In genomic region chr2:173866858-173867620, GRCh38 we compare ENCODE assay signal across 15 cellular contexts.
DNase-seq lines count a peak whose midpoint lies in the region; ATAC-seq and TF ChIP-seq lines count a peak whose summit lies in the region.
"Had no signal": no experiment of that assay in that cellular context is flagged by ENCODE, and none has a peak within 500 bp of the region (broad histone marks: within the 10 kb centered on the region; RNA-seq: fewer than 3 reads in every experiment).

No MANE protein-coding gene starts in this region.

- H3F3A ChIP-seq in GM23248 (ENCODE audit: insufficient read depth) (no peaks in the 10 kb centered on the region), neural progenitor cell (ENCODE audit: low read depth) (no peaks in the 10 kb centered on the region)

- H3K4me1 ChIP-seq in BLaER1 (peaks cover 32% of the 10 kb centered on the region), GM23248 (ENCODE audit: insufficient read depth) (peaks cover 7% of the 10 kb centered on the region; the same call in 1 of the 2 replicates), neural progenitor cell (peaks cover 13% of the 10 kb centered on the region)

- H3K36me3 ChIP-seq in BLaER1 (no peaks in the 10 kb centered on the region), GM23248 (ENCODE audit: low read depth) (no peaks in the 10 kb centered on the region), neural progenitor cell (no peaks in the 10 kb centered on the region)

- no peaks in the 10 kb centered on the region for H3K9me2 ChIP-seq in GM23248 (ENCODE audit: insufficient read depth)

- H4K20me1 ChIP-seq in BLaER1, result no peaks in the 10 kb centered on the region
- no peaks in the 10 kb centered on the region for H4K20me1 ChIP-seq in GM23248 (ENCODE audit: insufficient read depth)
- no peaks in the 10 kb centered on the region for H4K20me1 ChIP-seq in neural progenitor cell (ENCODE audit: low read depth)

- no peaks in the 10 kb centered on the region for H3K27me3 Mint-ChIP-seq in neural progenitor cell (ENCODE audit: insufficient read depth, low read depth)
- peaks cover 12% of the 10 kb centered on the region for H3K27me3 Mint-ChIP-seq in activated T-helper 2 cell treated with anti-CD3 and anti-CD28 coated beads, Interferon-gamma antibody, Interleukin-2, Interleukin-4, amounts not matched to agents 10 μg/mL and 5 μg/mL and 100 μg/mL, durations not matched to agents 14 hours and 24 hours and 36 hours (ENCODE audit: low read depth)

- H3K79me2 ChIP-seq in GM23248 (ENCODE audit: insufficient read depth) (no peaks in the 10 kb centered on the region), neural progenitor cell (ENCODE audit: low read depth) (no peaks in the 10 kb centered on the region)

- DNase-seq in GM23248 (peak; percentile 29), neural progenitor cell (ENCODE audit: low spot score) (peak; percentile 13)
- no peak for DNase-seq in stimulated activated naive CD8-positive, alpha-beta T cell treated with anti-CD3 and anti-CD28 coated beads, Interleukin-15, Interleukin-2, amounts not matched to agents 100 U/mL and 50 U/mL, for 24 hours
- no peak for DNase-seq in activated T-helper 2 cell treated with anti-CD3 and anti-CD28 coated beads, Interferon-gamma antibody, Interleukin-2, Interleukin-4, amounts not matched to agents 10 μg/mL and 5 μg/mL and 100 μg/mL, durations not matched to agents 14 hours and 24 hours and 36 hours (ENCODE audit: low spot score)
- DNase-seq: activated CD4-positive, CD25-positive, alpha-beta regulatory T cell; AML-193; effector memory CD4-positive, alpha-beta T cell; KG1; kidney glomerular epithelial cell; NCI-H1092; stimulated activated CD4-positive, alpha-beta T cell treated with anti-CD3 and anti-CD28 coated beads, Interleukin-2, amount 100 ng/mL, for 24 hours had no signal

- peaks cover 10% of the 10 kb centered on the region for H3K4me1 Mint-ChIP-seq in neural progenitor cell
- H3K4me1 Mint-ChIP-seq in activated T-helper 2 cell treated with anti-CD3 and anti-CD28 coated beads, Interferon-gamma antibody, Interleukin-2, Interleukin-4, amounts not matched to agents 10 μg/mL and 5 μg/mL and 100 μg/mL, durations not matched to agents 14 hours and 24 hours and 36 hours (ENCODE audit: low read depth), result no peaks in the 10 kb centered on the region

- no peak overlapping the region for H3K4me3 ChIP-seq in BLaER1
- H3K4me3 ChIP-seq in GM23248, result no peak overlapping the region
- no peak overlapping the region for H3K4me3 ChIP-seq in neural progenitor cell

- H3K27ac Mint-ChIP-seq in neural progenitor cell, result no peak overlapping the region
- no peak overlapping the region for H3K27ac Mint-ChIP-seq in activated T-helper 2 cell treated with anti-CD3 and anti-CD28 coated beads, Interferon-gamma antibody, Interleukin-2, Interleukin-4, amounts not matched to agents 10 μg/mL and 5 μg/mL and 100 μg/mL, durations not matched to agents 14 hours and 24 hours and 36 hours

- no peaks in the 10 kb centered on the region for H3K9me3 Mint-ChIP-seq in neural progenitor cell
- H3K9me3 Mint-ChIP-seq in activated T-helper 2 cell treated with anti-CD3 and anti-CD28 coated beads, Interferon-gamma antibody, Interleukin-2, Interleukin-4, amounts not matched to agents 10 μg/mL and 5 μg/mL and 100 μg/mL, durations not matched to agents 14 hours and 24 hours and 36 hours, result no peaks in the 10 kb centered on the region

- peak overlapping the region; percentile 31; the same call in 1 of the 2 replicates for H3K27ac ChIP-seq in BLaER1
- H3K27ac ChIP-seq in GM23248, result no peak overlapping the region
- H3K27ac ChIP-seq in neural progenitor cell, result no peak overlapping the region

- no peak for TF ChIP-seq CTCF in neural progenitor cell (IDR thresholded peaks at IDR 0.05)

- no peak overlapping the region for H3K4me3 Mint-ChIP-seq in neural progenitor cell
- no peak overlapping the region for H3K4me3 Mint-ChIP-seq in activated T-helper 2 cell treated with anti-CD3 and anti-CD28 coated beads, Interferon-gamma antibody, Interleukin-2, Interleukin-4, amounts not matched to agents 10 μg/mL and 5 μg/mL and 100 μg/mL, durations not matched to agents 14 hours and 24 hours and 36 hours (ENCODE audit: low read depth)

- H3K27me3 ChIP-seq in BLaER1 (no peaks in the 10 kb centered on the region), GM23248 (replicated peaks; ENCODE audit: insufficient read depth) (peaks cover 26% of the 10 kb centered on the region), neural progenitor cell (no peaks in the 10 kb centered on the region)

- no peaks in the 10 kb centered on the region for H3K36me3 Mint-ChIP-seq in neural progenitor cell
- H3K36me3 Mint-ChIP-seq in activated T-helper 2 cell treated with anti-CD3 and anti-CD28 coated beads, Interferon-gamma antibody, Interleukin-2, Interleukin-4, amounts not matched to agents 10 μg/mL and 5 μg/mL and 100 μg/mL, durations not matched to agents 14 hours and 24 hours and 36 hours (ENCODE audit: low read depth), result no peaks in the 10 kb centered on the region

- ATAC-seq in SK-N-SH treated with all-trans-retinoic acid at 6 μM for 48 hours (no peak; the same call in 2 of the 3 replicates), HG03432 (IDR thresholded peaks at IDR 0.05; ENCODE audit: unreplicated experiment) (no peak)
- ATAC-seq in stimulated activated naive CD8-positive, alpha-beta T cell treated with anti-CD3 and anti-CD28 coated beads, Interleukin-15, Interleukin-2, amounts not matched to agents 100 U/mL and 50 U/mL, for 24 hours, result no peak
- ATAC-seq: HCT116 had no signal

- 11 to 12% methylated on average over 11 of the region's 11 CpGs for WGBS in GM23248 (ENCODE audit: low coverage in 1 of 2, low lambda C conversion rate in 2 of 2, missing lambda C conversion rate in 2 of 2), 2 experiments

- in situ Hi-C loops in GM23248 (cut with MboI), result no loop called here

- peak overlapping the region; percentile 59 for H3K4me2 ChIP-seq in BLaER1
- no peak overlapping the region for H3K4me2 ChIP-seq in GM23248 (ENCODE audit: unreplicated experiment)
- H3K4me2 ChIP-seq in neural progenitor cell, result peak overlapping the region; percentile 23

- H3K9ac ChIP-seq in BLaER1, result no peak overlapping the region
- H3K9ac ChIP-seq in GM23248, result no peak overlapping the region
- H3K9ac ChIP-seq in neural progenitor cell, result no peak overlapping the region

- intact Hi-C loops in activated T-helper 2 cell treated with anti-CD3 and anti-CD28 coated beads, Interferon-gamma antibody, Interleukin-2, Interleukin-4, amounts not matched to agents 10 μg/mL and 5 μg/mL and 100 μg/mL, durations not matched to agents 14 hours and 24 hours and 36 hours (cut with micrococcal nuclease), result no loop called here

- H3K9me3 ChIP-seq in BLaER1 (no peaks in the 10 kb centered on the region), GM23248 (ENCODE audit: low read depth) (no peaks in the 10 kb centered on the region), neural progenitor cell (ENCODE audit: low read depth) (no peaks in the 10 kb centered on the region)

- H2AFZ ChIP-seq in GM23248 (no peak overlapping the region; the same call in 1 of the 2 replicates), neural progenitor cell (replicated peaks) (peak overlapping the region; percentile 79)

TF ChIP-seq in SK-N-SH treated with all-trans-retinoic acid at 6 μM for 48 hours, 23 proteins besides CTCF, POLR2A, EP300 and RAD21:
- TF ChIP-seq GLIS3 (CRISPR knock-in tag; IDR thresholded peaks at IDR 0.05), result no peak
- peak; percentile 15; the same call in 1 of the 2 replicates for TF ChIP-seq TCF4 (CRISPR knock-in tag; IDR thresholded peaks at IDR 0.05; ENCODE audit: borderline replicate concordance)

Comparison
In these comparisons a context has a peak if more than half of its experiments do, and no peak if none do; other contexts are left out.
1. DNase-seq: peak in GM23248 (single experiment) and neural progenitor cell (single experiment); none in stimulated activated naive CD8-positive, alpha-beta T cell treated with anti-CD3 and anti-CD28 coated beads, Interleukin-15, Interleukin-2, amounts not matched to agents 100 U/mL and 50 U/mL, for 24 hours (single experiment) and activated T-helper 2 cell treated with anti-CD3 and anti-CD28 coated beads, Interferon-gamma antibody, Interleukin-2, Interleukin-4, amounts not matched to agents 10 μg/mL and 5 μg/mL and 100 μg/mL, durations not matched to agents 14 hours and 24 hours and 36 hours (single experiment).